ENCODE assay signal across 8 cellular contexts in the genomic region with DNA sequence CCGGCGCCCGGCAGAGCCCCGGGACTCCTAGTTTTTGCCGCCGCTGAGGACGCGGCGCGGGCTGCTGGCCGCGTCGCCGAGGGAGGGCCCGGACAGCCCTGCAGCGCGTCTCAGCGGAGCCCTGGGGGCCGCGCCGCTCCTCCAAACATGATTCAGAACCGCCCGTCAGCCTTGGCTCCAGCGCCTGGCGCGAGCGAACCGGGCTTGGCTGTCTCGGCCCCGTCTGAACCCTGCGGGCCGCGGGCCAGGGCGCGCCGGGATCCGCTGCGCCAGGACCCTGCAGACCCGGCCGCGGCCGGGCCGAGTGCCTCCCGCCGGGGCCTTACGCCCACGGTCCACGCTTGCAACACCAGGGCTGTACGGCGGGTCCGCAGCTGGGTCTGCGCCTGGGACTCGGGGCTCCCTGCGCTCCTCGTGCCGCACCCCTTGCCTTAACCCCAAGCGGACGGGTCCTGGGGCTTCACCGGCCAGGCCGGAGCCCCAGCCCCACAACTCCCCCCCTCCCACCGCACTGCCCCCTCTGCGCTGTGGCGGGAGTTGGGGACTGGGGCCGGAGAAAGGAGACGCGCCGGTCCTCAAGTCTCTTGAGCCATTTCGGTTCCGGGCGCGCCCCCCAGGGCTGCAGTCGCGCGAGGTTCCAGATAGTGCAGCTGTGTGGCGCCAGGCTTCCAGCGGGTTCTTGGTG. TPM values are rescaled to one million over a fixed set of nuclear protein-coding genes. Genes with fewer than 3 reads are reported as not detected.
DNase-seq lines count a peak whose midpoint lies in the region; ATAC-seq lines count a peak whose summit lies in the region.

No MANE protein-coding gene starts in this region.

- H3K9me3 Mint-ChIP-seq in stimulated activated effector memory CD8-positive, alpha-beta T cell treated with anti-CD3 and anti-CD28 coated beads, Interleukin-12 subunit alpha, Interleukin-12 subunit beta, amount 100 ng/mL, for 72 hours, result no peaks in the 10 kb centered on the region

- peaks cover 10% of the 10 kb centered on the region for H3K36me3 Mint-ChIP-seq in stimulated activated effector memory CD8-positive, alpha-beta T cell treated with anti-CD3 and anti-CD28 coated beads, Interleukin-12 subunit alpha, Interleukin-12 subunit beta, amount 100 ng/mL, for 72 hours

- peaks cover 11% of the 10 kb centered on the region for H3K4me1 Mint-ChIP-seq in stimulated activated effector memory CD8-positive, alpha-beta T cell treated with anti-CD3 and anti-CD28 coated beads, Interleukin-12 subunit alpha, Interleukin-12 subunit beta, amount 100 ng/mL, for 72 hours

- DNase-seq in activated naive CD4-positive, alpha-beta T cell treated with Interleukin-2 at 50 U/mL for 16 hours, result peak; percentile 14
- DNase-seq in activated naive CD4-positive, alpha-beta T cell (lab: John Stamatoyannopoulos, UW), result no peak
- DNase-seq in dermis blood vessel endothelial cell, result peak; percentile 69
- DNase-seq in left lobe of liver (ENCODE audit: low spot score), result peak; percentile 56
- no peak for DNase-seq in stimulated activated effector memory CD8-positive, alpha-beta T cell treated with anti-CD3 and anti-CD28 coated beads, Interleukin-12 subunit alpha, Interleukin-12 subunit beta, amount 100 ng/mL, for 72 hours (ENCODE audit: low spot score in 2 of 2)
- no peak for DNase-seq in GF-D8 (lab: John Stamatoyannopoulos, UW)
- no peak for DNase-seq in foreskin melanocyte

- ATAC-seq in left lobe of liver, result peak; percentile 25
- ATAC-seq in stimulated activated effector memory CD8-positive, alpha-beta T cell treated with anti-CD3 and anti-CD28 coated beads, Interleukin-12 subunit alpha, Interleukin-12 subunit beta, amount 100 ng/mL, for 72 hours, result peak; percentile 57
- no peak for ATAC-seq in GM21528 (IDR thresholded peaks at IDR 0.05; ENCODE audit: low FRiP score, unreplicated experiment)

- peak overlapping the region; percentile 62 for H3K4me3 Mint-ChIP-seq in stimulated activated effector memory CD8-positive, alpha-beta T cell treated with anti-CD3 and anti-CD28 coated beads, Interleukin-12 subunit alpha, Interleukin-12 subunit beta, amount 100 ng/mL, for 72 hours

- H3K27ac Mint-ChIP-seq in stimulated activated effector memory CD8-positive, alpha-beta T cell treated with anti-CD3 and anti-CD28 coated beads, Interleukin-12 subunit alpha, Interleukin-12 subunit beta, amount 100 ng/mL, for 72 hours, result no peak overlapping the region

RNA-seq across cellular contexts. Expression of a gene that starts 48.4 kb away (rescaled TPM):
- total RNA-seq in dermis blood vessel endothelial cell (62.4 and 126 TPM in 2 replicates), left lobe of liver (1.1 TPM)

Comparison
In these comparisons a context has a peak if more than half of its experiments do, and no peak if none do; other contexts are left out.
1. DNase-seq: peak in activated naive CD4-positive, alpha-beta T cell treated with Interleukin-2 at 50 U/mL for 16 hours (single experiment), dermis blood vessel endothelial cell (single experiment) and left lobe of liver (single experiment); none in activated naive CD4-positive, alpha-beta T cell (0 of 4), stimulated activated effector memory CD8-positive, alpha-beta T cell treated with anti-CD3 and anti-CD28 coated beads, Interleukin-12 subunit alpha, Interleukin-12 subunit beta, amount 100 ng/mL, for 72 hours (0 of 2), GF-D8 (single experiment) and foreskin melanocyte (single experiment).
2. RNA of a gene that starts 48.4 kb away (total RNA-seq): 62.4 to 126 TPM in dermis blood vessel endothelial cell; 1.1 TPM in left lobe of liver (single experiment); every median in the first group is over 10 times any median in the second.